8 cellular contexts compared by ENCODE assay signal in genomic region chr4:112145820-112146813, GRCh38. TPM values are rescaled to one million over a fixed set of nuclear protein-coding genes. Genes with fewer than 3 reads are reported as not detected.
DNase-seq lines count a peak whose midpoint lies in the region; ATAC-seq, FAIRE-seq and TF ChIP-seq lines count a peak whose summit lies in the region.

No MANE protein-coding gene starts in this region.

- peak overlapping the region; percentile 19 for H2AK9ac ChIP-seq in IMR-90 (replicated peaks; ENCODE audit: low read depth, low read length, poor library complexity)

- BruUV-seq in IMR-90 (replicated peaks; lab: Mats Ljungman, UMichigan) = no TSS peak

- H3K79me2 ChIP-seq in keratinocyte (ENCODE audit: control insufficient read depth, insufficient read depth, low read length) = peaks cover 22% of the 10 kb centered on the region

- H3K27ac ChIP-seq in IMR-90 (ENCODE audit: insufficient read depth, low read length) = no peak overlapping the region; the same call in 1 of the 2 replicates
- H3K27ac ChIP-seq in WERI-Rb-1 = peak overlapping the region; percentile 74
- peak overlapping the region; percentile 76 for H3K27ac ChIP-seq in keratinocyte (ENCODE audit: control insufficient read depth, insufficient read depth, low read length)

- H3K18ac ChIP-seq in IMR-90 (ENCODE audit: low read depth, low read length) = peak overlapping the region; percentile 1; the same call in 1 of the 2 replicates

- no peak overlapping the region for H2AK5ac ChIP-seq in IMR-90 (ENCODE audit: low read depth, low read length)

- peak; percentile 34 for FAIRE-seq in keratinocyte (lab: Jason Lieb, UNC)

- H3K9ac ChIP-seq in IMR-90 (ENCODE audit: low read depth, low read length) (peak overlapping the region; percentile 73), keratinocyte (ENCODE audit: control insufficient read depth, extremely low read depth, insufficient read depth, low read length) (peak overlapping the region; percentile 87)

- H3K9me1 ChIP-seq in IMR-90 (ENCODE audit: insufficient read depth, low read length) (no peaks in the 10 kb centered on the region), keratinocyte (ENCODE audit: control insufficient read depth, extremely low read depth, insufficient read depth, low read length) (no peaks in the 10 kb centered on the region)

- 0 out of 4 replicates have a peak overlapping the region, but pooled peaks of 1 of the 2 experiments have one; percentile 60 for H4K8ac ChIP-seq in IMR-90 (ENCODE audit: low read depth in 2 of 2, low read length in 2 of 2)

- in situ Hi-C loops in IMR-90 (cut with MboI; ENCODE audit: low sequenced_read_pairs) = no loop called here

- H2BK5ac ChIP-seq in IMR-90 (ENCODE audit: low read depth, low read length, poor library complexity, severe bottlenecking) = no peak overlapping the region

- H3K27me3 ChIP-seq in IMR-90 (ENCODE audit: control insufficient read depth, insufficient read depth, low read length) (no peaks in the 10 kb centered on the region; the same call in 1 of the 2 replicates), WERI-Rb-1 (ENCODE audit: insufficient read depth, low read depth, severe bottlenecking) (no peaks in the 10 kb centered on the region), keratinocyte (ENCODE audit: control insufficient read depth, extremely low read depth, insufficient read depth, low read length) (no peaks in the 10 kb centered on the region)

- no peak for TF ChIP-seq POLR2A in IMR-90 (IDR thresholded peaks at IDR 0.05; ENCODE audit: low read depth, low read length)

- ATAC-seq in GM21717 (IDR thresholded peaks at IDR 0.05; ENCODE audit: unreplicated experiment) (peak; percentile 70), IMR-90 (ENCODE audit: low read depth) (peak; percentile 56)

- CTCF ChIA-PET in IMR-90 (lab: Yijun Ruan, JAX) = no interaction called here

- no peaks in the 10 kb centered on the region for H3K4me1 ChIP-seq in IMR-90 (ENCODE audit: control insufficient read depth, insufficient read depth, low read length)
- no peaks in the 10 kb centered on the region for H3K4me1 ChIP-seq in keratinocyte (ENCODE audit: control insufficient read depth, extremely low read depth, insufficient read depth, low read length)

- 0 out of 2 replicates have a peak, but pooled peaks have one; percentile 16 for TF ChIP-seq CTCF in IMR-90 (conservative IDR thresholded peaks at IDR 0.05; ENCODE audit: low read depth, low read length)
- peak; percentile 43 for TF ChIP-seq CTCF in WERI-Rb-1 (IDR thresholded peaks at IDR 0.05; ENCODE audit: low read depth, low read length)
- TF ChIP-seq CTCF in cardiac fibroblast (IDR thresholded peaks at IDR 0.05; ENCODE audit: low read depth, low read length) = peak; percentile 21
- TF ChIP-seq CTCF in keratinocyte (optimal IDR thresholded peaks at IDR 0.05 in 1 of 3, IDR thresholded peaks at IDR 0.05 in 1 of 3, conservative IDR thresholded peaks at IDR 0.05 in 1 of 3; ENCODE audit: extremely low read depth in 1 of 3, insufficient read depth in 2 of 3, low read length in 3 of 3) = peak in 1 of 3 experiments; percentile 5

- H2BK15ac ChIP-seq in IMR-90 (ENCODE audit: low read depth, low read length) = 0 out of 3 replicates have a peak overlapping the region, but pooled peaks have one; percentile 76

- H4K20me1 ChIP-seq in IMR-90 (ENCODE audit: insufficient read depth, low read length) = no peaks in the 10 kb centered on the region
- H4K20me1 ChIP-seq in keratinocyte (ENCODE audit: control insufficient read depth, extremely low read depth, insufficient read depth, low read length) = no peaks in the 10 kb centered on the region

- DNase-seq in GM04504 (ENCODE audit: low read depth) (peak; percentile 20), IMR-90 (peak; percentile 24), WERI-Rb-1 (peak; percentile 62), cardiac fibroblast (ENCODE audit: low read depth in 2 of 2) (peak; percentile 42 to 63), keratinocyte (ENCODE audit: low read depth, low spot score) (no peak), GF-D8 (lab: John Stamatoyannopoulos, UW) (no peak)
- DNase-seq in stimulated activated CD4-positive, alpha-beta T cell treated with anti-CD3 and anti-CD28 coated beads, Interleukin-15, amount 100 ng/mL, for 24 hours = peak; percentile 86

- H3K4ac ChIP-seq in IMR-90 (ENCODE audit: low read depth, low read length) = no peak overlapping the region

- peaks cover 0 to 3% of the 10 kb centered on the region in 2 experiments; a peak in 1 of 4 replicates for H3K79me1 ChIP-seq in IMR-90 (ENCODE audit: low read depth in 1 of 2, low read length in 2 of 2)

- dilution Hi-C loops in IMR-90 (cut with HindIII; ENCODE audit: low sequenced_read_pairs, unreplicated experiment) (no loop called here), keratinocyte (cut with MboI; ENCODE audit: extremely low pct_ligation_motif_present, low sequenced_read_pairs) (no loop called here)

- POLR2A ChIA-PET in IMR-90 (lab: Charles Lee; ENCODE audit: unreplicated experiment) = no interaction called here

- no peak for TF ChIP-seq RAD21 in IMR-90 (IDR thresholded peaks at IDR 0.05; ENCODE audit: low read length)

- H3K36me3 ChIP-seq in IMR-90 (ENCODE audit: control insufficient read depth, insufficient read depth, low read length) (no peaks in the 10 kb centered on the region), WERI-Rb-1 (peaks cover 5% of the 10 kb centered on the region), keratinocyte (ENCODE audit: control insufficient read depth in 2 of 2, extremely low read depth in 1 of 2, insufficient read depth in 2 of 2, low read length in 2 of 2) (no peaks in the 10 kb centered on the region)

- H3K14ac ChIP-seq in IMR-90 (replicated peaks; ENCODE audit: low read depth, low read length) = no peak overlapping the region

- H3K23ac ChIP-seq in IMR-90 (ENCODE audit: low read depth, low read length) = peak overlapping the region; percentile 79

- 0 out of 2 replicates have a peak overlapping the region, but pooled peaks have one; percentile 37 for H3K56ac ChIP-seq in IMR-90 (ENCODE audit: extremely low read depth, insufficient read depth, low read length)

- H2AFZ ChIP-seq in IMR-90 (replicated peaks; ENCODE audit: low read length, poor library complexity) (peak overlapping the region; percentile 93), keratinocyte (ENCODE audit: control insufficient read depth, low read length) (peak overlapping the region; percentile 93)

- H3K4me2 ChIP-seq in IMR-90 (ENCODE audit: low read depth, low read length) = peak overlapping the region; percentile 98
- H3K4me2 ChIP-seq in keratinocyte (ENCODE audit: control insufficient read depth, extremely low read depth, insufficient read depth, low read depth, low read length) = peak overlapping the region; percentile 79

- WGBS in IMR-90 (ENCODE audit: extremely low coverage in 2 of 2, insufficient read length in 1 of 2), 2 experiments = 0% methylated on average over 5 of the region's 50 CpGs; no CpG with 5 or more reads in 1 of the 2 experiments

- intact Hi-C loops in IMR-90 (cut with micrococcal nuclease) = loop anchor here (1.0 to 2.0 kb wide), 2 partner anchors 33 to 89 kb away; no protein-coding TSS in a partner anchor

- H3K9me3 ChIP-seq in IMR-90 (ENCODE audit: control insufficient read depth, insufficient read depth, low read length) = no peaks in the 10 kb centered on the region
- H3K9me3 ChIP-seq in WERI-Rb-1 (ENCODE audit: severe bottlenecking) = no peaks in the 10 kb centered on the region
- no peaks in the 10 kb centered on the region for H3K9me3 ChIP-seq in keratinocyte (ENCODE audit: control insufficient read depth, low read depth, low read length)

- H4K91ac ChIP-seq in IMR-90 (ENCODE audit: insufficient read depth, low read depth, low read length) = no peak overlapping the region

- H4K5ac ChIP-seq in IMR-90 (ENCODE audit: low read depth, low read length) = no peak overlapping the region

- H2BK20ac ChIP-seq in IMR-90 (ENCODE audit: low read depth, low read length) = no peak overlapping the region

- H2BK120ac ChIP-seq in IMR-90 (ENCODE audit: low read depth, low read length) = no peak overlapping the region

- H3K4me3 ChIP-seq in IMR-90 (ENCODE audit: insufficient read depth, low read depth, low read length) = peak overlapping the region; percentile 65
- peak overlapping the region; percentile 65 for H3K4me3 ChIP-seq in WERI-Rb-1 (ENCODE audit: low read depth, low read length)
- H3K4me3 ChIP-seq in cardiac fibroblast (replicated peaks in 1 of 2; ENCODE audit: low read depth in 2 of 2, low read length in 2 of 2) = peak overlapping the region; percentile 76 to 77
- peak overlapping the region; percentile 63 to 88 (median 83) for H3K4me3 ChIP-seq in keratinocyte (ENCODE audit: control insufficient read depth in 2 of 3, extremely low read depth in 1 of 3, insufficient read depth in 2 of 3, low read depth in 1 of 3, low read length in 3 of 3)

TF ChIP-seq in IMR-90, 13 proteins besides CTCF, POLR2A, EP300 and RAD21 (continues in another document):
- TF ChIP-seq MAZ (IDR thresholded peaks at IDR 0.05; ENCODE audit: borderline replicate concordance, low read depth, low read length) = no peak
- peak; percentile 45; the same call in 1 of the 2 replicates for TF ChIP-seq BHLHE40 (IDR thresholded peaks at IDR 0.05; ENCODE audit: low read depth, low read length)
- no peak for TF ChIP-seq ELK1 (IDR thresholded peaks at IDR 0.05; ENCODE audit: borderline replicate concordance, low read depth, low read length)
- no peak for TF ChIP-seq MXI1 (IDR thresholded peaks at IDR 0.05; ENCODE audit: borderline replicate concordance, low read depth, low read length)
- no peak for TF ChIP-seq SMC3 (IDR thresholded peaks at IDR 0.05; ENCODE audit: low read depth, low read length)

RNA-seq across cellular contexts. Expression of gene FAM241A, which starts 0.9 kb away (rescaled TPM):
- total RNA-seq in IMR-90 (2012; rRNA removed) = under 0.01 and 0.28 TPM in 2 replicates
- 0.19 and 0.24 TPM in 2 replicates for polyA plus RNA-seq in IMR-90 (2012; rRNA removed)
- 0.12 and 0.45 TPM in 2 replicates for polyA plus RNA-seq in IMR-90 (2012; cell fraction: cytosol; rRNA removed)
- 0.04 and 0.14 TPM in 2 replicates for polyA plus RNA-seq in IMR-90 (2012; cell fraction: nucleus; rRNA removed; ENCODE audit: low replicate concordance)
- 1.4 to 2.9 TPM (median 2.1 TPM) in 3 replicates for polyA plus RNA-seq in keratinocyte
- polyA plus RNA-seq in keratinocyte (2011; ENCODE audit: low read depth) = 1.4 TPM
- 1.7 and 3.2 TPM in 2 replicates for polyA plus RNA-seq in keratinocyte (2011; cell fraction: cytosol; rRNA removed)
- polyA plus RNA-seq in keratinocyte (2011; cell fraction: nucleus; rRNA removed) = 1.6 and 2.2 TPM in 2 replicates
- polyA plus RNA-seq in keratinocyte (2012; ENCODE audit: low replicate concordance) = 2.5 and 2.8 TPM in 2 replicates
- polyA minus RNA-seq in keratinocyte = 0.26 to 1.5 TPM (median 0.53 TPM) in 3 replicates
- 0.77 TPM for polyA minus RNA-seq in keratinocyte (2011; cell fraction: cytosol; rRNA and poly(A)+ RNA removed)
- 0.95 and 1.4 TPM in 2 replicates for polyA minus RNA-seq in keratinocyte (2011; cell fraction: nucleus; rRNA and poly(A)+ RNA removed)

Comparison
In these comparisons a context has a peak if more than half of its experiments do, and no peak if none do; other contexts are left out.
1. DNase-seq: peak in GM04504 (single experiment), IMR-90 (single experiment), WERI-Rb-1 (single experiment), cardiac fibroblast (2 of 2) and stimulated activated CD4-positive, alpha-beta T cell treated with anti-CD3 and anti-CD28 coated beads, Interleukin-15, amount 100 ng/mL, for 24 hours (single experiment); none in keratinocyte (single experiment) and GF-D8 (single experiment).
2. Peak in every context shown above with its lines, with median percentiles within 50 percentile points of each other: H3K4me3 ChIP-seq.